ENCODE assay signal across 11 cellular contexts in the genomic region with DNA sequence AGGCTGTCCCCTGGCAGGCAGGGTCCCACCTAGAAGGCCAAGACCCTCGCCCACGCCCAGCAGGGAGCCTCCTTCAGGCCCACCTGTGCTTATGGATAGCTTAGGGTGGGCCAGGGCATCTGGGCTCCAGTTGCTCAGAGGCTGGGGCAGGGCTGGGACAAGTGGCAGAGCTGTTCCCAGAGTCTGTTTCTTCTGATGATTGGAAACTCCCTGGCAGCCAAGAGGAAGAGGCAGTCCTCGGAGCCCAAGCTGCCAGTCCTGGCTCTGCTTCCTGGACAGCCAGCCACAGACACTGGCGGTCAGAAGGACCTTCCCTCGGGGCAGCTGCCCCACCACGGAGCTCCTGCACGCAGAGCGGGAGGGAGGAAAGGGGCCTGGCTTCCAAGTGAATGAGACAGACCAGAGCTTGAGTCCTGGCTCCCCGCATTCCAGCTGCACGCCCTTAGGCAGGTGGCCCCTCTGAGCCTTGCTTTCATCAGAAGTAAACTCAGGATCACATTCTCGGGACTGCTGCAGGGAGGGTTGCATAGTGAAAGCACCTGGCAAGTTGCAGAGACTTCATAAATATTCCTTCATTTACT. TPM values are rescaled to one million over a fixed set of nuclear protein-coding genes. Genes with fewer than 3 reads are reported as not detected.
A peak's percentile ranks its signal among the peaks of the same experiment; 100 is the strongest.
DNase-seq lines count a peak whose midpoint lies in the region; ATAC-seq and TF ChIP-seq lines count a peak whose summit lies in the region.
"Had no signal": no experiment of that assay in that cellular context is flagged by ENCODE, and none has a peak within 500 bp of the region (broad histone marks: within the 10 kb centered on the region; RNA-seq: fewer than 3 reads in every experiment).

No MANE protein-coding gene starts in this region.

- no peaks in the 10 kb centered on the region for H3K36me3 ChIP-seq in NT2/D1 (ENCODE audit: insufficient read depth, insufficient read length, low read length)
- H3K36me3 ChIP-seq in mucosa of descending colon (ENCODE audit: low read depth) = no peaks in the 10 kb centered on the region
- H3K36me3 ChIP-seq in tibial nerve = no peaks in the 10 kb centered on the region

- peak; percentile 53 for DNase-seq in Daoy (ENCODE audit: low read depth)
- peak; percentile 79 for DNase-seq in NT2/D1 (ENCODE audit: low read depth, low spot score)
- DNase-seq in fibroblast of villous mesenchyme (ENCODE audit: low read depth) = peak; percentile 8
- peak; percentile 31 to 72 (median 50) for DNase-seq in mucosa of descending colon
- no peak for DNase-seq in immature natural killer cell
- no peak for DNase-seq in tibial nerve (ENCODE audit: low spot score in 2 of 2)
- DNase-seq: activated CD8-positive, alpha-beta memory T cell treated with anti-CD3 and anti-CD28 coated beads, Interleukin-2, amount 50 U/mL, for 48 hours; CD4-positive, alpha-beta memory T cell had no signal

- no peak for TF ChIP-seq POLR2A in tibial nerve (IDR thresholded peaks at IDR 0.05)

- H3K36me3 Mint-ChIP-seq in immature natural killer cell = no peaks in the 10 kb centered on the region
- H3K36me3 Mint-ChIP-seq: CD4-positive, alpha-beta memory T cell had no signal

- H3K27me3 ChIP-seq in NT2/D1 (ENCODE audit: insufficient read depth, insufficient read length) = peaks cover 2% of the 10 kb centered on the region
- H3K27me3 ChIP-seq in tibial nerve = peaks cover 0 to 19% of the 10 kb centered on the region in 2 donors

- no peak overlapping the region for H3K4me3 Mint-ChIP-seq in immature natural killer cell
- H3K4me3 Mint-ChIP-seq: CD4-positive, alpha-beta memory T cell had no signal

- peak overlapping the region; percentile 74 for H3K9ac ChIP-seq in NT2/D1 (ENCODE audit: insufficient read length, low read depth)

- H3K4me1 ChIP-seq in NT2/D1 (ENCODE audit: insufficient read depth, insufficient read length) (peaks cover 14% of the 10 kb centered on the region), mucosa of descending colon (ENCODE audit: low read depth) (peaks cover 19% of the 10 kb centered on the region), tibial nerve (peaks cover 0 to 24% (median 2%) of the 10 kb centered on the region in 4 donors)

- intact Hi-C loops in mucosa of descending colon (cut with DNase I, micrococcal nuclease) = loop anchor here in 1 of 2 donors (2.0 kb wide), 1 partner anchor 45 kb away; no protein-coding TSS in a partner anchor

- peaks cover 2 to 5% of the 10 kb centered on the region in 2 donors for H3K4me1 Mint-ChIP-seq in immature natural killer cell

- H3K27ac ChIP-seq in tibial nerve = no peak overlapping the region

- H3K9me3 ChIP-seq in NT2/D1 (ENCODE audit: insufficient read depth, low read length) = no peaks in the 10 kb centered on the region
- H3K9me3 ChIP-seq in mucosa of descending colon = no peaks in the 10 kb centered on the region
- H3K9me3 ChIP-seq in tibial nerve = no peaks in the 10 kb centered on the region

- H3K27ac Mint-ChIP-seq in immature natural killer cell = no peak overlapping the region
- H3K27ac Mint-ChIP-seq: CD4-positive, alpha-beta memory T cell had no signal

- TF ChIP-seq CTCF in fibroblast of villous mesenchyme (IDR thresholded peaks at IDR 0.05; ENCODE audit: insufficient read depth, low read depth, low read length) (no peak), mucosa of descending colon (IDR thresholded peaks at IDR 0.05) (no peak), tibial nerve (IDR thresholded peaks at IDR 0.05) (no peak)

- no peak for TF ChIP-seq EP300 in tibial nerve (IDR thresholded peaks at IDR 0.05)

- H3K9me3 Mint-ChIP-seq in immature natural killer cell = peaks cover 0 to 2% (median 0%) of the 10 kb centered on the region in 6 donors

- ATAC-seq in mucosa of descending colon = peak; percentile 72
- no peak for ATAC-seq in HG03139 (IDR thresholded peaks at IDR 0.05; ENCODE audit: unreplicated experiment)
- ATAC-seq in HG02759 (IDR thresholded peaks at IDR 0.05; ENCODE audit: unreplicated experiment) = no peak

- WGBS in tibial nerve, 2 donors = 27 to 46% methylated on average over 10 to 11 of the region's 11 CpGs

- H3K4me3 ChIP-seq in NT2/D1 (ENCODE audit: insufficient read length, low read depth) (no peak overlapping the region), fibroblast of villous mesenchyme (ENCODE audit: low read depth, low read length) (no peak overlapping the region), mucosa of descending colon (no peak overlapping the region), tibial nerve (no peak overlapping the region)

- peaks cover 1 to 24% (median 4%) of the 10 kb centered on the region in 3 donors for H3K27me3 Mint-ChIP-seq in immature natural killer cell (ENCODE audit: low read depth in 3 of 3)

RNA-seq across cellular contexts. Expression of gene GABRP, which starts 38.0 kb away (rescaled TPM):
- 0.06 and 0.40 TPM in 2 replicates for total RNA-seq in Daoy (2014; rRNA removed; shearing (Covaris generic))
- total RNA-seq in fibroblast of villous mesenchyme (not detected in 2 replicates), mucosa of descending colon (1 to 10 TPM in 1 of 3 donors, under 1 TPM in 1, not detected in 1; 0.09 to 2.0 TPM), tibial nerve (1 to 10 TPM in 1 of 4 donors, under 1 TPM in 3; 0.21 to 1.7 (median 0.64) TPM)
- not detected for polyA plus RNA-seq in immature natural killer cell
- total RNA-seq: CD4-positive, alpha-beta memory T cell; fibroblast of lung had no signal
- polyA plus RNA-seq: CD4-positive, alpha-beta memory T cell; fibroblast of lung had no signal

Comparison
In these comparisons a context has a peak if more than half of its experiments do, and no peak if none do; other contexts are left out.
1. DNase-seq: peak in Daoy (single experiment), NT2/D1 (single experiment), fibroblast of villous mesenchyme (single experiment) and mucosa of descending colon (3 of 3); none in immature natural killer cell (0 of 3) and tibial nerve (0 of 2).